27 cellular contexts compared by ENCODE assay signal in genomic region chr2:175462246-175462645, GRCh38.
"Had no signal": no experiment of that assay in that cellular context is flagged by ENCODE, and none has a peak within 500 bp of the region (broad histone marks: within the 10 kb centered on the region; RNA-seq: fewer than 3 reads in every experiment).

No MANE protein-coding gene starts in this region.

- H3K27ac Mint-ChIP-seq: activated CD4-positive, alpha-beta memory T cell treated with anti-CD3 and anti-CD28 coated beads for 36 hours; activated CD4-positive, alpha-beta T cell treated with anti-CD3 and anti-CD28 coated beads for 36 hours; activated CD4-positive, alpha-beta T cell treated with anti-CD3 and anti-CD28 coated beads, Interleukin-2, amount 10 ng/mL, durations not matched to agents 24 days and 14 days; activated CD8-positive, alpha-beta memory T cell treated with anti-CD3 and anti-CD28 coated beads, Interleukin-2, amount 10 ng/mL, durations not matched to agents 7 days and 5 days; activated CD8-positive, alpha-beta T cell treated with anti-CD3 and anti-CD28 coated beads, Interleukin-2, amount 10 ng/mL, durations not matched to agents 7 days and 5 days; activated naive CD4-positive, alpha-beta T cell treated with anti-CD3 and anti-CD28 coated beads, Interleukin-2, amount 10 ng/mL, durations not matched to agents 7 days and 5 days; activated naive CD4-positive, alpha-beta T cell treated with anti-CD3 and anti-CD28 coated beads, Interleukin-2, amount 50 U/mL, for 72 hours; activated naive CD8-positive, alpha-beta T cell treated with anti-CD3 and anti-CD28 coated beads, Interleukin-2, amount 10 ng/mL, durations not matched to agents 7 days and 5 days; activated T-cell treated with anti-CD3 and anti-CD28 coated beads, Interleukin-2, amount 50 U/mL, for 24 hours; activated T-cell treated with anti-CD3 and anti-CD28 coated beads, Interleukin-2, amount 50 U/mL, for 72 hours; effector memory CD8-positive, alpha-beta T cell had no signal

- H3K4me1 Mint-ChIP-seq: activated CD4-positive, alpha-beta T cell treated with anti-CD3 and anti-CD28 coated beads for 36 hours; activated CD4-positive, alpha-beta T cell treated with anti-CD3 and anti-CD28 coated beads, Interleukin-2, amount 10 ng/mL, durations not matched to agents 24 days and 14 days; activated CD8-positive, alpha-beta memory T cell treated with anti-CD3 and anti-CD28 coated beads, Interleukin-2, amount 10 ng/mL, durations not matched to agents 7 days and 5 days; activated naive CD4-positive, alpha-beta T cell treated with anti-CD3 and anti-CD28 coated beads, Interleukin-2, amount 10 ng/mL, durations not matched to agents 7 days and 5 days; activated naive CD8-positive, alpha-beta T cell treated with anti-CD3 and anti-CD28 coated beads, Interleukin-2, amount 10 ng/mL, durations not matched to agents 7 days and 5 days had no signal

- H3K4me1 ChIP-seq: esophagus squamous epithelium, gastroesophageal sphincter had no signal

- H3K27ac ChIP-seq: esophagus squamous epithelium, gastroesophageal sphincter had no signal

- DNase-seq: activated CD4-positive, alpha-beta memory T cell treated with anti-CD3 and anti-CD28 coated beads for 36 hours; activated CD4-positive, alpha-beta T cell treated with anti-CD3 and anti-CD28 coated beads for 36 hours; activated CD4-positive, alpha-beta T cell treated with anti-CD3 and anti-CD28 coated beads, Interleukin-2, amount 10 ng/mL, durations not matched to agents 24 days and 14 days; activated CD4-positive, CD25-positive, alpha-beta regulatory T cell; activated CD4-positive, CD25-positive, alpha-beta regulatory T cell treated with anti-CD3 and anti-CD28 coated beads, Interleukin-2, amount 50 U/mL, for 72 hours; activated CD8-positive, alpha-beta memory T cell treated with anti-CD3 and anti-CD28 coated beads, Interleukin-2, amount 10 ng/mL, durations not matched to agents 7 days and 5 days; activated CD8-positive, alpha-beta memory T cell treated with anti-CD3 and anti-CD28 coated beads, Interleukin-2, amount 50 U/mL, for 48 hours; activated CD8-positive, alpha-beta T cell treated with anti-CD3 and anti-CD28 coated beads, Interleukin-2, amount 10 ng/mL, durations not matched to agents 7 days and 5 days; activated gamma-delta T cell; activated naive CD4-positive, alpha-beta T cell; activated naive CD4-positive, alpha-beta T cell treated with anti-CD3 and anti-CD28 coated beads, Interleukin-2, amount 10 ng/mL, durations not matched to agents 7 days and 5 days; activated naive CD8-positive, alpha-beta T cell treated with anti-CD3 and anti-CD28 coated beads, Interleukin-2, amount 10 ng/mL, durations not matched to agents 7 days and 5 days; activated T-cell treated with anti-CD3 and anti-CD28 coated beads for 4 hours; activated T-cell treated with anti-CD3 and anti-CD28 coated beads, Interleukin-2, amount 50 U/mL, for 24 hours; activated T-cell treated with anti-CD3 and anti-CD28 coated beads, Interleukin-2, amount 50 U/mL, for 72 hours; caudate nucleus; cortex of kidney; dermis blood vessel endothelial cell; effector CD4-positive, alpha-beta T cell; effector memory CD8-positive, alpha-beta T cell; erythroblast; esophagus squamous epithelium; foreskin melanocyte; head of caudate nucleus; T-helper 2 cell had no signal

- H3K27me3 ChIP-seq: esophagus squamous epithelium, gastroesophageal sphincter had no signal

- H3K4me3 ChIP-seq: esophagus squamous epithelium, gastroesophageal sphincter had no signal

- H3K27me3 Mint-ChIP-seq: activated CD4-positive, alpha-beta memory T cell treated with anti-CD3 and anti-CD28 coated beads for 36 hours; activated CD4-positive, alpha-beta T cell treated with anti-CD3 and anti-CD28 coated beads for 36 hours; activated CD4-positive, alpha-beta T cell treated with anti-CD3 and anti-CD28 coated beads, Interleukin-2, amount 10 ng/mL, durations not matched to agents 24 days and 14 days; activated CD8-positive, alpha-beta memory T cell treated with anti-CD3 and anti-CD28 coated beads, Interleukin-2, amount 10 ng/mL, durations not matched to agents 7 days and 5 days; activated naive CD4-positive, alpha-beta T cell treated with anti-CD3 and anti-CD28 coated beads, Interleukin-2, amount 10 ng/mL, durations not matched to agents 7 days and 5 days; activated T-cell treated with anti-CD3 and anti-CD28 coated beads, Interleukin-2, amount 50 U/mL, for 24 hours had no signal

- H3K9me3 ChIP-seq: gastroesophageal sphincter had no signal

- H3K4me3 Mint-ChIP-seq: activated CD4-positive, alpha-beta memory T cell treated with anti-CD3 and anti-CD28 coated beads for 36 hours; activated CD4-positive, alpha-beta T cell treated with anti-CD3 and anti-CD28 coated beads for 36 hours; activated CD4-positive, alpha-beta T cell treated with anti-CD3 and anti-CD28 coated beads, Interleukin-2, amount 10 ng/mL, durations not matched to agents 24 days and 14 days; activated CD8-positive, alpha-beta memory T cell treated with anti-CD3 and anti-CD28 coated beads, Interleukin-2, amount 10 ng/mL, durations not matched to agents 7 days and 5 days; activated CD8-positive, alpha-beta T cell treated with anti-CD3 and anti-CD28 coated beads, Interleukin-2, amount 10 ng/mL, durations not matched to agents 7 days and 5 days; activated naive CD4-positive, alpha-beta T cell treated with anti-CD3 and anti-CD28 coated beads, Interleukin-2, amount 10 ng/mL, durations not matched to agents 7 days and 5 days; activated naive CD8-positive, alpha-beta T cell treated with anti-CD3 and anti-CD28 coated beads, Interleukin-2, amount 10 ng/mL, durations not matched to agents 7 days and 5 days; activated T-cell treated with anti-CD3 and anti-CD28 coated beads, Interleukin-2, amount 50 U/mL, for 24 hours; activated T-cell treated with anti-CD3 and anti-CD28 coated beads, Interleukin-2, amount 50 U/mL, for 72 hours; effector memory CD8-positive, alpha-beta T cell had no signal

- H3K36me3 ChIP-seq: esophagus squamous epithelium, gastroesophageal sphincter had no signal

- H3K36me3 Mint-ChIP-seq: activated CD4-positive, alpha-beta memory T cell treated with anti-CD3 and anti-CD28 coated beads for 36 hours; activated CD8-positive, alpha-beta memory T cell treated with anti-CD3 and anti-CD28 coated beads, Interleukin-2, amount 10 ng/mL, durations not matched to agents 7 days and 5 days; activated naive CD4-positive, alpha-beta T cell treated with anti-CD3 and anti-CD28 coated beads, Interleukin-2, amount 10 ng/mL, durations not matched to agents 7 days and 5 days; activated naive CD8-positive, alpha-beta T cell treated with anti-CD3 and anti-CD28 coated beads, Interleukin-2, amount 10 ng/mL, durations not matched to agents 7 days and 5 days had no signal
